ENCODE assay signal across 1 cellular context in genomic region chr12:79692249-79692619, GRCh38.
TF ChIP-seq lines count a peak whose summit lies in the region.

No MANE protein-coding gene starts in this region.

TF ChIP-seq in H1, 55 proteins besides CTCF, POLR2A, EP300 and RAD21 (continued from another document):
- TF ChIP-seq CHD7 (IDR thresholded peaks at IDR 0.05; ENCODE audit: insufficient replicate concordance, low read length), result no peak
- no peak for TF ChIP-seq POLR2AphosphoS5 (IDR thresholded peaks at IDR 0.05; ENCODE audit: low read depth, low read length)
- no peak for TF ChIP-seq NRF1 (IDR thresholded peaks at IDR 0.05; ENCODE audit: low read depth, low read length)
- no peak for TF ChIP-seq CTBP2 (IDR thresholded peaks at IDR 0.05; ENCODE audit: borderline replicate concordance, insufficient read depth, insufficient read length, low read length)
- TF ChIP-seq SP1 (IDR thresholded peaks at IDR 0.05; ENCODE audit: low read depth, low read length), result no peak
